8 cellular contexts compared by ENCODE assay signal in genomic region chr18:32552421-32553030, GRCh38.
DNase-seq lines count a peak whose midpoint lies in the region; ATAC-seq and TF ChIP-seq lines count a peak whose summit lies in the region.

No MANE protein-coding gene starts in this region.

- 31 to 32% methylated on average over 4 of the region's 4 CpGs for WGBS in gastroesophageal sphincter (ENCODE audit: low coverage in 1 of 2), 2 donors

- no peak overlapping the region for H3K27ac ChIP-seq in Peyer's patch
- H3K27ac ChIP-seq in gastroesophageal sphincter = no peak overlapping the region

- no peak overlapping the region for H3K4me3 Mint-ChIP-seq in activated T-helper 1 cell treated with anti-CD3 and anti-CD28 coated beads, Interleukin-12 subunit alpha, Interleukin-12 subunit beta, Interleukin-2, Interleukin-4 antibody, amounts not matched to agents 30 ng/mL and 10 ng/mL and 1 ng/mL, durations not matched to agents 14 hours and 24 hours and 36 hours

- no peaks in the 10 kb centered on the region for H3K36me3 Mint-ChIP-seq in activated T-helper 1 cell treated with anti-CD3 and anti-CD28 coated beads, Interleukin-12 subunit alpha, Interleukin-12 subunit beta, Interleukin-2, Interleukin-4 antibody, amounts not matched to agents 30 ng/mL and 10 ng/mL and 1 ng/mL, durations not matched to agents 14 hours and 24 hours and 36 hours (ENCODE audit: low read depth)

- no peaks in the 10 kb centered on the region for H3K4me1 Mint-ChIP-seq in activated T-helper 1 cell treated with anti-CD3 and anti-CD28 coated beads, Interleukin-12 subunit alpha, Interleukin-12 subunit beta, Interleukin-2, Interleukin-4 antibody, amounts not matched to agents 30 ng/mL and 10 ng/mL and 1 ng/mL, durations not matched to agents 14 hours and 24 hours and 36 hours (ENCODE audit: low read depth)

- H3K4me3 ChIP-seq in Peyer's patch (no peak overlapping the region), gastroesophageal sphincter (no peak overlapping the region), MG63 (no peak overlapping the region)

- TF ChIP-seq POLR2A in Peyer's patch (IDR thresholded peaks at IDR 0.05) (no peak), gastroesophageal sphincter (IDR thresholded peaks at IDR 0.05) (no peak)

- H3K36me3 ChIP-seq in Peyer's patch (no peaks in the 10 kb centered on the region), gastroesophageal sphincter (no peaks in the 10 kb centered on the region), MG63 (no peaks in the 10 kb centered on the region)

- H3K4me1 ChIP-seq in Peyer's patch (no peaks in the 10 kb centered on the region), gastroesophageal sphincter (no peaks in the 10 kb centered on the region)

- TF ChIP-seq CTCF in Peyer's patch (IDR thresholded peaks at IDR 0.05) (peak; percentile 19 to 90 (median 74)), gastroesophageal sphincter (IDR thresholded peaks at IDR 0.05) (peak; percentile 49 to 79 (median 70))

- ATAC-seq in GM21529 (IDR thresholded peaks at IDR 0.05; ENCODE audit: unreplicated experiment) = peak; percentile 89
- no peak for ATAC-seq in gastroesophageal sphincter

- H3K9me3 ChIP-seq in Peyer's patch (no peaks in the 10 kb centered on the region), gastroesophageal sphincter (no peaks in the 10 kb centered on the region), MG63 (no peaks in the 10 kb centered on the region)

- DNase-seq in EH (ENCODE audit: low read depth) = peak; percentile 30
- DNase-seq in HuH-7.5 (ENCODE audit: low spot score) = peak; percentile 46
- peak in 2 of 3 donors; percentile 34 to 83 for DNase-seq in Peyer's patch
- peak; percentile 16 for DNase-seq in activated T-helper 1 cell treated with anti-CD3 and anti-CD28 coated beads, Interleukin-12 subunit alpha, Interleukin-12 subunit beta, Interleukin-2, Interleukin-4 antibody, amounts not matched to agents 30 ng/mL and 10 ng/mL and 1 ng/mL, durations not matched to agents 14 hours and 24 hours and 36 hours (ENCODE audit: low spot score)
- DNase-seq in posterior cingulate gyrus = peak in 6 of 10 donors; percentile 32 to 82 (median 52)
- no peak for DNase-seq in MG63

- intact Hi-C loops in activated T-helper 1 cell treated with anti-CD3 and anti-CD28 coated beads, Interleukin-12 subunit alpha, Interleukin-12 subunit beta, Interleukin-2, Interleukin-4 antibody, amounts not matched to agents 30 ng/mL and 10 ng/mL and 1 ng/mL, durations not matched to agents 14 hours and 24 hours and 36 hours (cut with micrococcal nuclease) = loop anchor here (1.0 to 5.0 kb wide), 2 partner anchors 260 to 394 kb away; no protein-coding TSS in a partner anchor
- intact Hi-C loops in posterior cingulate gyrus (cut with DNase I) = loop anchor here (2.0 to 5.0 kb wide), 2 partner anchors 280 to 394 kb away; no protein-coding TSS in a partner anchor

- no peaks in the 10 kb centered on the region for H3K9me3 Mint-ChIP-seq in activated T-helper 1 cell treated with anti-CD3 and anti-CD28 coated beads, Interleukin-12 subunit alpha, Interleukin-12 subunit beta, Interleukin-2, Interleukin-4 antibody, amounts not matched to agents 30 ng/mL and 10 ng/mL and 1 ng/mL, durations not matched to agents 14 hours and 24 hours and 36 hours

- no peak for TF ChIP-seq EP300 in gastroesophageal sphincter (IDR thresholded peaks at IDR 0.05)

- peaks cover 8% of the 10 kb centered on the region for H3K27me3 Mint-ChIP-seq in activated T-helper 1 cell treated with anti-CD3 and anti-CD28 coated beads, Interleukin-12 subunit alpha, Interleukin-12 subunit beta, Interleukin-2, Interleukin-4 antibody, amounts not matched to agents 30 ng/mL and 10 ng/mL and 1 ng/mL, durations not matched to agents 14 hours and 24 hours and 36 hours (ENCODE audit: insufficient read depth)

- H3K27ac Mint-ChIP-seq in activated T-helper 1 cell treated with anti-CD3 and anti-CD28 coated beads, Interleukin-12 subunit alpha, Interleukin-12 subunit beta, Interleukin-2, Interleukin-4 antibody, amounts not matched to agents 30 ng/mL and 10 ng/mL and 1 ng/mL, durations not matched to agents 14 hours and 24 hours and 36 hours = no peak overlapping the region

- H3K27me3 ChIP-seq in Peyer's patch (no peaks in the 10 kb centered on the region), gastroesophageal sphincter (no peaks in the 10 kb centered on the region), MG63 (no peaks in the 10 kb centered on the region)
